10 cellular contexts compared by ENCODE assay signal in genomic region chr1:234631721-234632125, GRCh38. TPM values are rescaled to one million over a fixed set of nuclear protein-coding genes. Genes with fewer than 3 reads are reported as not detected.
DNase-seq lines count a peak whose midpoint lies in the region; TF ChIP-seq lines count a peak whose summit lies in the region.
"Had no signal": no experiment of that assay in that cellular context is flagged by ENCODE, and none has a peak within 500 bp of the region (broad histone marks: within the 10 kb centered on the region; RNA-seq: fewer than 3 reads in every experiment).

No MANE protein-coding gene starts in this region.

- TF ChIP-seq CTCF in MCF 10A (IDR thresholded peaks at IDR 0.05; ENCODE audit: unreplicated experiment) (no peak), breast epithelium (IDR thresholded peaks at IDR 0.05) (no peak), thyroid gland (IDR thresholded peaks at IDR 0.05) (no peak)

- H3K9me3 Mint-ChIP-seq in MCF 10A (ENCODE audit: unreplicated experiment): no peaks in the 10 kb centered on the region

- no peaks in the 10 kb centered on the region for H3K27me3 ChIP-seq in breast epithelium
- no peaks in the 10 kb centered on the region for H3K27me3 ChIP-seq in thyroid gland

- WGBS in thyroid gland, 2 donors: 65 to 75% methylated on average over 1 of the region's 1 CpG

- POLR2A ChIA-PET in MCF 10A (lab: Yijun Ruan, JAX): interaction anchor here (0.6 to 16.5 kb wide), 20 partner anchors 9 to 1552 kb away, joined by 3 to 307 read pairs (median 4); partner anchors contain the start of gene IRF2BP2

- H3K36me3 Mint-ChIP-seq in MCF 10A (ENCODE audit: insufficient read depth, unreplicated experiment): no peaks in the 10 kb centered on the region

- no TSS peak for BruUV-seq in MCF 10A (replicated peaks; lab: Mats Ljungman, UMichigan)

- H3K4me1 Mint-ChIP-seq in MCF 10A (ENCODE audit: insufficient read depth, unreplicated experiment): peaks cover 27% of the 10 kb centered on the region

- no peaks in the 10 kb centered on the region for H3K27me3 Mint-ChIP-seq in MCF 10A (ENCODE audit: insufficient read depth, unreplicated experiment)

- no peak overlapping the region for H3K4me3 Mint-ChIP-seq in MCF 10A (ENCODE audit: unreplicated experiment)

- H3K9me3 ChIP-seq in breast epithelium (no peaks in the 10 kb centered on the region), thyroid gland (no peaks in the 10 kb centered on the region)

- intact Hi-C loops in MCF 10A (cut with micrococcal nuclease): loop anchor here (1.0 kb wide), 1 partner anchor 18 kb away; no protein-coding TSS in a partner anchor
- intact Hi-C loops in breast epithelium (cut with DNase I; ENCODE audit: low total_unique reads): no loop called here
- intact Hi-C loops in thyroid gland (cut with DNase I): no loop called here

- DNase-seq in MCF 10A (ENCODE audit: unreplicated experiment) (peak; percentile 75), breast epithelium (ENCODE audit: low spot score in 2 of 2) (no peak), amniotic epithelial cell (ENCODE audit: low read depth) (peak; percentile 89), iris pigment epithelial cell (ENCODE audit: low read depth) (peak; percentile 90), stromal cell of bone marrow (ENCODE audit: low read depth) (peak; percentile 76), thyroid gland (no peak), mesenteric fat pad (ENCODE audit: low spot score) (no peak), NCI-H2081 (lab: John Stamatoyannopoulos, UW) (no peak)
- DNase-seq: activated naive CD4-positive, alpha-beta T cell treated with Interleukin-2 at 50 U/mL for 16 hours; NCI-H510A treated with DMSO at 0.1 percent for 48 hours had no signal

- CTCF ChIA-PET in MCF 10A (lab: Yijun Ruan, JAX): interaction anchor here (0.7 to 1.8 kb wide), 8 partner anchors 9 to 1293 kb away, joined by 3 to 5 read pairs (median 4); no protein-coding TSS in a partner anchor

- H3K4me1 ChIP-seq in breast epithelium (no peaks in the 10 kb centered on the region), thyroid gland (no peaks in the 10 kb centered on the region)

- H3K4me3 ChIP-seq in breast epithelium (no peak overlapping the region), thyroid gland (replicated peaks in 1 of 3) (no peak overlapping the region)

- H3K36me3 ChIP-seq in breast epithelium (no peaks in the 10 kb centered on the region), thyroid gland (no peaks in the 10 kb centered on the region)

- peak overlapping the region; percentile 78 for H3K27ac Mint-ChIP-seq in MCF 10A (ENCODE audit: low read depth, unreplicated experiment)

- H3K27ac ChIP-seq in breast epithelium (peak overlapping the region in 1 of 2 donors; percentile 3), thyroid gland (no peak overlapping the region)

- no peak for TF ChIP-seq POLR2A in breast epithelium (IDR thresholded peaks at IDR 0.05)
- TF ChIP-seq POLR2A in thyroid gland (IDR thresholded peaks at IDR 0.05): no peak

RNA-seq across cellular contexts. Expression of gene IRF2BP2, which starts 21.7 kb away (rescaled TPM):
- total RNA-seq in MCF 10A (2022): 149 and 217 TPM in 2 replicates
- total RNA-seq in breast epithelium: 100 to 1,000 TPM in 1 of 3 donors, 10 to 100 TPM in 2; 60.3 to 108 (median 84.9) TPM
- total RNA-seq in thyroid gland: 100 to 1,000 TPM; 106 to 125 (median 115) TPM
- 108 TPM for total RNA-seq in mesenteric fat pad

Comparison
In these comparisons a context has a peak if more than half of its experiments do, and no peak if none do; other contexts are left out.
1. DNase-seq: peak in MCF 10A (single experiment), amniotic epithelial cell (single experiment), iris pigment epithelial cell (single experiment) and stromal cell of bone marrow (single experiment); none in breast epithelium (0 of 2), thyroid gland (0 of 2), mesenteric fat pad (single experiment) and NCI-H2081 (0 of 2).